In genomic region chr22:22912722-22913253, GRCh38 we compare ENCODE assay signal across 22 cellular contexts. TPM values are rescaled to one million over a fixed set of nuclear protein-coding genes. Genes with fewer than 3 reads are reported as not detected.
"Had no signal": no experiment of that assay in that cellular context is flagged by ENCODE, and none has a peak within 500 bp of the region (broad histone marks: within the 10 kb centered on the region; RNA-seq: fewer than 3 reads in every experiment).

No MANE protein-coding gene starts in this region.

- H3K36me3 ChIP-seq: esophagus squamous epithelium, gastroesophageal sphincter, suprapubic skin, thyroid gland, uterus had no signal

- H3K9me3 ChIP-seq: esophagus squamous epithelium, gastroesophageal sphincter, suprapubic skin, thyroid gland, uterus had no signal

- FAIRE-seq: colon, small intestine had no signal

- H3K27ac ChIP-seq: esophagus squamous epithelium, gastroesophageal sphincter, suprapubic skin, thyroid gland, uterus had no signal

- H3K27me3 ChIP-seq: suprapubic skin, thyroid gland, uterus had no signal

- H3K4me1 ChIP-seq: esophagus squamous epithelium, gastroesophageal sphincter, suprapubic skin, thyroid gland, uterus had no signal

- ATAC-seq: gastroesophageal sphincter; left colon; left ventricle myocardium superior; naive thymus-derived CD4-positive, alpha-beta T cell; right cardiac atrium; stimulated activated naive CD8-positive, alpha-beta T cell treated with anti-CD3 and anti-CD28 coated beads, Interleukin-15, Interleukin-2, amounts not matched to agents 100 U/mL and 50 U/mL, for 24 hours had no signal

- DNase-seq: dermis blood vessel endothelial cell; esophagus squamous epithelium; foreskin fibroblast; left colon; left ventricle myocardium superior; mesenchymal stem cell; midbrain; naive thymus-derived CD4-positive, alpha-beta T cell; nephron progenitor cell; right cardiac atrium; small intestine; stimulated activated CD4-positive, alpha-beta T cell treated with anti-CD3 and anti-CD28 coated beads, Interleukin-2, amount 100 ng/mL, for 48 hours; stimulated activated naive CD8-positive, alpha-beta T cell treated with anti-CD3 and anti-CD28 coated beads, Interleukin-15, Interleukin-2, amounts not matched to agents 100 U/mL and 50 U/mL, for 24 hours; thyroid gland; uterus had no signal

- H3K4me3 ChIP-seq: esophagus squamous epithelium, gastroesophageal sphincter, lung, suprapubic skin, thyroid gland, uterus had no signal

RNA-seq across cellular contexts. Expression of gene IGLL5, which starts 25.2 kb away (rescaled TPM):
- total RNA-seq: dermis blood vessel endothelial cell, epithelial cell of proximal tubule, kidney epithelial cell, osteocyte, suprapubic skin had no signal
- polyA plus RNA-seq: right cardiac atrium had no signal
